In the genomic region with DNA sequence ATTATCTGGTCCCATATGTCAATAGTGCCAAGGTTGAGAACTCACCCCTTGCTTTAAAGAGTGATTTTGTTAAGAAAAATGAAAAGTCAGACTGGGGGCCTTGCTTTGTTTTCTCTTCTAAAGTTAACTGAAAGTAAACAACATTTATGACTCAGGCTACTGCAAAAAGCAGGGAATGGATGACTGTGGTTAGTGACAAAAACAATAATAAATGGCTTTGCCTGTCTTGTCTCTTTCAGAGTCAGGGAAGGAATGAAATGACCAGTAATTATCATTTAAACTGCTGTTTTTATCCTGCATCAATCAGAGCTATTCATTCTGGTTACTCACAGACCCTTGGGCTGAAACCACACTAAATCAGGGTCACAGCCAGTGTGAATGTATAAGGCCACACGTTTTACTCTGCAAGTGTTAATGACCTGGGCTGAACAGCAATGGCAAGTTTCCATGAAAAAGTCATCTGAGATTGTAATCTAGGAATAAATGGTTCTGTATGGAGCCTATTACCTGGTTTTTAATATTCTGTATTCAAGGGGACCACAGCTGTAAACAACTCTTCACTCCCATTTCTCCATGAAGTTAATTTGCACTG, we compare ENCODE assay signal across 16 cellular contexts.
DNase-seq lines count a peak whose midpoint lies in the region; ATAC-seq, FAIRE-seq and TF ChIP-seq lines count a peak whose summit lies in the region.
"Had no signal": no experiment of that assay in that cellular context is flagged by ENCODE, and none has a peak within 500 bp of the region (broad histone marks: within the 10 kb centered on the region; RNA-seq: fewer than 3 reads in every experiment).

No MANE protein-coding gene starts in this region.

- WGBS in IMR-90 (ENCODE audit: extremely low coverage in 2 of 2, insufficient read length in 1 of 2), 2 experiments, result no CpG with 5 or more reads among the region's 1 CpG
- 40% methylated on average over 1 of the region's 1 CpG for WGBS in GM12878 (ENCODE audit: insufficient coverage, insufficient replicate concordance, low lambda C conversion rate, missing lambda C conversion rate)
- WGBS in mesendoderm (ENCODE audit: extremely low coverage, insufficient coverage, low lambda C conversion rate), result no CpG with 5 or more reads among the region's 1 CpG
- 17 to 52% (median 29%) methylated on average over 1 of the region's 1 CpG for WGBS in ovary, 3 donors

- H3K36me3 ChIP-seq in IMR-90 (ENCODE audit: control insufficient read depth, insufficient read depth, low read length), result peaks cover 9% of the 10 kb centered on the region
- peaks cover 0 to 3% of the 10 kb centered on the region in 2 experiments; a peak in 1 of 4 replicates for H3K36me3 ChIP-seq in GM12878 (ENCODE audit: control insufficient read depth in 2 of 2, insufficient read depth in 2 of 2, low read length in 1 of 2)
- H3K36me3 ChIP-seq in mesendoderm (ENCODE audit: control insufficient read depth, insufficient read depth, low read length), result no peaks in the 10 kb centered on the region
- H3K36me3 ChIP-seq in ovary, result no peaks in the 10 kb centered on the region

- H3K4me3 ChIP-seq in IMR-90 (ENCODE audit: insufficient read depth, low read depth, low read length) (no peak overlapping the region), GM12878 (no peak overlapping the region), mesendoderm (ENCODE audit: low read length) (no peak overlapping the region), ovary (no peak overlapping the region)
- H3K4me3 ChIP-seq: lower lobe of right lung, testis had no signal

- peaks cover 0 to 16% of the 10 kb centered on the region in 2 experiments; a peak in 2 of 4 replicates for H3K79me1 ChIP-seq in IMR-90 (ENCODE audit: low read depth in 1 of 2, low read length in 2 of 2)
- H3K79me1 ChIP-seq in mesendoderm (ENCODE audit: low read length), result no peaks in the 10 kb centered on the region

- H3K27ac ChIP-seq in IMR-90 (ENCODE audit: insufficient read depth, low read length) (peak overlapping the region; percentile 78), GM12878 (ENCODE audit: control insufficient read depth, insufficient read depth) (no peak overlapping the region), mesendoderm (ENCODE audit: low read depth, low read length) (peak overlapping the region; percentile 0), ovary (no peak overlapping the region)
- H3K27ac ChIP-seq: C4-2B, lower lobe of right lung, RWPE1, testis had no signal

- dilution Hi-C loops in IMR-90 (cut with HindIII; ENCODE audit: low sequenced_read_pairs, unreplicated experiment), result no loop called here

- H4K8ac ChIP-seq in IMR-90 (ENCODE audit: low read depth in 2 of 2, low read length in 2 of 2) (peak overlapping the region; percentile 53 to 83; a peak in 3 of 4 replicates), mesendoderm (ENCODE audit: low read depth, low read length) (no peak overlapping the region)

- BruUV-seq in IMR-90 (replicated peaks; lab: Mats Ljungman, UMichigan), result no TSS peak
- no TSS peak for BruUV-seq in GM12878 (replicated peaks; lab: Mats Ljungman, UMichigan)

- H3K18ac ChIP-seq in IMR-90 (ENCODE audit: low read depth, low read length), result peak overlapping the region; percentile 93; the same call in 1 of the 2 replicates
- peak overlapping the region; percentile 51 for H3K18ac ChIP-seq in mesendoderm (ENCODE audit: low read length)

- H3K9ac ChIP-seq in IMR-90 (ENCODE audit: low read depth, low read length) (no peak overlapping the region), GM12878 (ENCODE audit: control insufficient read depth, insufficient read depth, low read length) (no peak overlapping the region), mesendoderm (ENCODE audit: low read length) (no peak overlapping the region)

- H4K91ac ChIP-seq in IMR-90 (ENCODE audit: insufficient read depth, low read depth, low read length), result peak overlapping the region; percentile 96

- H3K4ac ChIP-seq in IMR-90 (ENCODE audit: low read depth, low read length) (peak overlapping the region; percentile 96), mesendoderm (ENCODE audit: low read depth, low read length) (no peak overlapping the region)

- H3K23ac ChIP-seq in IMR-90 (ENCODE audit: low read depth, low read length) (peak overlapping the region; percentile 85), mesendoderm (ENCODE audit: low read length) (no peak overlapping the region)

- peak; percentile 54 for DNase-seq in COLO829 (ENCODE audit: low spot score)
- peak; percentile 60 for DNase-seq in IMR-90
- DNase-seq in GM12878 (ENCODE audit: low read depth, low spot score), result no peak
- DNase-seq in mesendoderm, result no peak
- no peak for DNase-seq in ovary
- DNase-seq in SK-N-DZ (ENCODE audit: low spot score), result no peak
- DNase-seq in DMS114 treated with DMSO at 0.1 percent for 48 hours (lab: John Stamatoyannopoulos, UW; ENCODE audit: unreplicated experiment), result no peak
- DNase-seq: activated B cell treated with CpG ODN at 0.5 μM for 24 hours; activated T-cell treated with anti-CD3 and anti-CD28 coated beads, Interleukin-2, amount 50 U/mL, for 24 hours; lower lobe of right lung; NCI-H1930; testis had no signal

- H3K4me2 ChIP-seq in IMR-90 (ENCODE audit: low read depth, low read length), result peak overlapping the region; percentile 77; the same call in 1 of the 2 replicates
- no peak overlapping the region for H3K4me2 ChIP-seq in GM12878 (ENCODE audit: control insufficient read depth, insufficient read depth)
- H3K4me2 ChIP-seq in mesendoderm (ENCODE audit: low read length), result no peak overlapping the region

- no peak for TF ChIP-seq RAD21 in IMR-90 (IDR thresholded peaks at IDR 0.05; ENCODE audit: low read length)
- TF ChIP-seq RAD21 in GM12878 (IDR thresholded peaks at IDR 0.05; ENCODE audit: insufficient read depth, low read depth, low read length), result no peak

- H3K4me1 ChIP-seq in IMR-90 (ENCODE audit: control insufficient read depth, insufficient read depth, low read length), result peaks cover 24% of the 10 kb centered on the region
- H3K4me1 ChIP-seq in GM12878 (ENCODE audit: control insufficient read depth, insufficient read depth, low read length), result peaks cover 23% of the 10 kb centered on the region
- H3K4me1 ChIP-seq in mesendoderm (ENCODE audit: control insufficient read depth, low read depth, low read length), result peaks cover 8% of the 10 kb centered on the region
- H3K4me1 ChIP-seq in ovary (ENCODE audit: insufficient read depth), result no peaks in the 10 kb centered on the region
- H3K4me1 ChIP-seq: testis had no signal

- TF ChIP-seq POLR2A in IMR-90 (IDR thresholded peaks at IDR 0.05; ENCODE audit: low read depth, low read length), result no peak
- no peak for TF ChIP-seq POLR2A in GM12878 (IDR thresholded peaks at IDR 0.05; ENCODE audit: low read depth, low read length)
- TF ChIP-seq POLR2A in ovary (IDR thresholded peaks at IDR 0.05), result no peak

- H4K5ac ChIP-seq in IMR-90 (ENCODE audit: low read depth, low read length) (peak overlapping the region; percentile 62; the same call in 1 of the 2 replicates), mesendoderm (ENCODE audit: low read length) (no peak overlapping the region)

- peak overlapping the region; percentile 86 for H3K14ac ChIP-seq in IMR-90 (replicated peaks; ENCODE audit: low read depth, low read length)

- no peak for TF ChIP-seq CTCF in IMR-90 (conservative IDR thresholded peaks at IDR 0.05; ENCODE audit: low read depth, low read length)
- no peak for TF ChIP-seq CTCF in GM12878 (IDR thresholded peaks at IDR 0.05 in 2 of 3, conservative IDR thresholded peaks at IDR 0.05 in 1 of 3; ENCODE audit: control insufficient read depth in 2 of 3, extremely low read depth in 1 of 3, insufficient read depth in 1 of 3, low read depth in 3 of 3, low read length in 3 of 3)
- TF ChIP-seq CTCF in ovary (IDR thresholded peaks at IDR 0.05), result no peak

- intact Hi-C loops in IMR-90 (cut with micrococcal nuclease), result loop anchor here (5.0 kb wide), 1 partner anchor 962 kb away; no protein-coding TSS in a partner anchor
- intact Hi-C loops in GM12878 (cut with micrococcal nuclease; ENCODE audit: unreplicated experiment), result no loop called here
- intact Hi-C loops in ovary (cut with DNase I), result no loop called here

- peak; percentile 41 for ATAC-seq in IMR-90 (ENCODE audit: low read depth)
- no peak for ATAC-seq in GM12878
- ATAC-seq in HG02885 (IDR thresholded peaks at IDR 0.05; ENCODE audit: poor library complexity, unreplicated experiment), result no peak
- ATAC-seq: lower lobe of right lung had no signal

- in situ Hi-C loops in IMR-90 (cut with MboI; ENCODE audit: low sequenced_read_pairs) (no loop called here), GM12878 (cut with MboI) (no loop called here)

- H2BK20ac ChIP-seq in IMR-90 (ENCODE audit: low read depth, low read length), result peak overlapping the region; percentile 98; the same call in 1 of the 2 replicates

- FAIRE-seq in GM12878 (lab: Jason Lieb, UNC), result no peak
- FAIRE-seq: frontal cortex had no signal

- SMC1A ChIA-PET in GM12878 (lab: Charles Lee; ENCODE audit: uncharacterized antibody, unreplicated experiment), result interaction anchor here (1.2 kb wide), 1 partner anchor 173 kb away, joined by 3 read pairs; no protein-coding TSS in a partner anchor

- H2AK5ac ChIP-seq in IMR-90 (ENCODE audit: low read depth, low read length) (no peak overlapping the region; the same call in 1 of the 2 replicates), mesendoderm (ENCODE audit: low read length) (no peak overlapping the region)

- RAD21 ChIA-PET in GM12878 (lab: Charles Lee; ENCODE audit: unreplicated experiment), result no interaction called here

- POLR2A ChIA-PET in IMR-90 (lab: Charles Lee; ENCODE audit: unreplicated experiment) (no interaction called here), GM12878 (lab: Charles Lee) (no interaction called here)

- H2AFZ ChIP-seq in IMR-90 (replicated peaks; ENCODE audit: low read length, poor library complexity) (no peak overlapping the region), GM12878 (ENCODE audit: control insufficient read depth, low read depth, low read length) (no peak overlapping the region)

- H2BK120ac ChIP-seq in IMR-90 (ENCODE audit: low read depth, low read length) (peak overlapping the region; percentile 96), mesendoderm (ENCODE audit: low read depth, low read length) (no peak overlapping the region)

- peaks cover 15% of the 10 kb centered on the region for H3K9me1 ChIP-seq in IMR-90 (ENCODE audit: insufficient read depth, low read length)

- H4K20me1 ChIP-seq in IMR-90 (ENCODE audit: insufficient read depth, low read length) (no peaks in the 10 kb centered on the region), GM12878 (ENCODE audit: control insufficient read depth, insufficient read depth) (no peaks in the 10 kb centered on the region)

- H3K9me3 ChIP-seq in IMR-90 (ENCODE audit: control insufficient read depth, insufficient read depth, low read length), result no peaks in the 10 kb centered on the region
- H3K9me3 ChIP-seq in GM12878 (replicated peaks; ENCODE audit: control insufficient read depth, insufficient read depth, low read length), result no peaks in the 10 kb centered on the region
- no peaks in the 10 kb centered on the region for H3K9me3 ChIP-seq in ovary
- H3K9me3 ChIP-seq: lower lobe of right lung, testis had no signal

- peak overlapping the region; percentile 79; the same call in 1 of the 3 replicates for H2BK15ac ChIP-seq in IMR-90 (ENCODE audit: low read depth, low read length)
- H2BK15ac ChIP-seq in mesendoderm (replicated peaks; ENCODE audit: low read depth), result no peak overlapping the region

- no peak overlapping the region for H2AK9ac ChIP-seq in IMR-90 (replicated peaks; ENCODE audit: low read depth, low read length, poor library complexity)

- CTCF ChIA-PET in IMR-90 (lab: Yijun Ruan, JAX) (no interaction called here), GM12878 (lab: Yijun Ruan, JAX) (no interaction called here)

- H3K27me3 ChIP-seq in IMR-90 (ENCODE audit: control insufficient read depth, insufficient read depth, low read length), result no peaks in the 10 kb centered on the region
- no peaks in the 10 kb centered on the region for H3K27me3 ChIP-seq in GM12878 (replicated peaks in 1 of 2; ENCODE audit: control insufficient read depth in 2 of 2, insufficient read depth in 2 of 2, low read length in 1 of 2)
- H3K27me3 ChIP-seq in mesendoderm (ENCODE audit: insufficient read depth, low read length, poor library complexity), result no peaks in the 10 kb centered on the region
- H3K27me3 ChIP-seq in ovary, result no peaks in the 10 kb centered on the region
- H3K27me3 ChIP-seq: testis had no signal

- TF ChIP-seq EP300 in GM12878 (IDR thresholded peaks at IDR 0.05; ENCODE audit: borderline replicate concordance in 1 of 2, control insufficient read depth in 1 of 2, low read depth in 2 of 2, low read length in 2 of 2) (no peak), ovary (IDR thresholded peaks at IDR 0.05) (no peak)

- H3K79me2 ChIP-seq in GM12878 (ENCODE audit: control insufficient read depth, insufficient read depth, low read length) (no peaks in the 10 kb centered on the region), mesendoderm (ENCODE audit: control insufficient read depth, insufficient read depth, low read length) (no peaks in the 10 kb centered on the region)

- H3K56ac ChIP-seq in IMR-90 (ENCODE audit: extremely low read depth, insufficient read depth, low read length), result peak overlapping the region; percentile 82; the same call in 1 of the 2 replicates
- no peak overlapping the region for H3K56ac ChIP-seq in mesendoderm (ENCODE audit: low read length)

- peak overlapping the region; percentile 80 for H2BK5ac ChIP-seq in IMR-90 (ENCODE audit: low read depth, low read length, poor library complexity, severe bottlenecking)
- H2BK5ac ChIP-seq in mesendoderm (ENCODE audit: low read length), result no peak overlapping the region

Comparison
In these comparisons a context has a peak if more than half of its experiments do, and no peak if none do; other contexts are left out.
1. DNase-seq: peak in COLO829 (single experiment) and IMR-90 (single experiment); none in GM12878 (single experiment), mesendoderm (single experiment), ovary (0 of 5), SK-N-DZ (single experiment) and DMS114 treated with DMSO at 0.1 percent for 48 hours (single experiment).
2. H3K27ac ChIP-seq: peak in IMR-90 (single experiment) and mesendoderm (single experiment); none in GM12878 (single experiment) and ovary (0 of 2).